Comparison of ENCODE assay signal across 31 cellular contexts in genomic region chr10:126251778-126252407, GRCh38.
"Had no signal": no experiment of that assay in that cellular context is flagged by ENCODE, and none has a peak within 500 bp of the region (broad histone marks: within the 10 kb centered on the region; RNA-seq: fewer than 3 reads in every experiment).

No MANE protein-coding gene starts in this region.

- H3K4me1 ChIP-seq: lower lobe of right lung, right lobe of liver had no signal

- H3K4me3 ChIP-seq: ascending aorta, heart left ventricle, lower lobe of right lung, mucosa of descending colon, ovary, right lobe of liver, smooth muscle cell, tibial nerve had no signal

- H3K4me3 Mint-ChIP-seq: activated CD4-positive, alpha-beta memory T cell treated with anti-CD3 and anti-CD28 coated beads for 36 hours; activated CD4-positive, alpha-beta T cell treated with anti-CD3 and anti-CD28 coated beads, Interleukin-2, amount 10 ng/mL, durations not matched to agents 24 days and 14 days; activated naive CD4-positive, alpha-beta T cell treated with anti-CD3 and anti-CD28 coated beads, Interleukin-2, amount 10 ng/mL, durations not matched to agents 7 days and 5 days; activated naive CD8-positive, alpha-beta T cell treated with anti-CD3 and anti-CD28 coated beads, Interleukin-2, amount 10 ng/mL, durations not matched to agents 7 days and 5 days; activated T-helper 1 cell treated with anti-CD3 and anti-CD28 coated beads, Interleukin-12 subunit alpha, Interleukin-12 subunit beta, Interleukin-2, Interleukin-4 antibody, amounts not matched to agents 30 ng/mL and 10 ng/mL and 1 ng/mL, durations not matched to agents 14 hours and 24 hours and 36 hours; nephron; stimulated activated naive B cell treated with anti-CD40 and anti-IgM and Interleukin-4, amounts not matched to agents 10 μg/mL and 1 μg/mL and 100 μg/mL, for 72 hours; T-helper 17 cell had no signal

- H3K27ac ChIP-seq: ascending aorta, heart left ventricle, lower lobe of right lung, right lobe of liver, tibial nerve, WERI-Rb-1 had no signal

- H3K9me3 ChIP-seq: ascending aorta, heart left ventricle, lower lobe of right lung, mucosa of descending colon, ovary, right lobe of liver, tibial nerve had no signal

- H3K36me3 ChIP-seq: ascending aorta, brain microvascular endothelial cell, heart left ventricle, lower lobe of right lung, ovary, right lobe of liver, tibial nerve, WERI-Rb-1 had no signal

- H3K27me3 ChIP-seq: ascending aorta, brain microvascular endothelial cell, foreskin keratinocyte, ovary, right lobe of liver, tibial nerve had no signal

- H3K27me3 Mint-ChIP-seq: activated CD4-positive, alpha-beta memory T cell treated with anti-CD3 and anti-CD28 coated beads for 36 hours; activated CD4-positive, alpha-beta T cell treated with anti-CD3 and anti-CD28 coated beads, Interleukin-2, amount 10 ng/mL, durations not matched to agents 24 days and 14 days; activated naive CD4-positive, alpha-beta T cell treated with anti-CD3 and anti-CD28 coated beads, Interleukin-2, amount 10 ng/mL, durations not matched to agents 7 days and 5 days; activated naive CD8-positive, alpha-beta T cell treated with anti-CD3 and anti-CD28 coated beads, Interleukin-2, amount 10 ng/mL, durations not matched to agents 7 days and 5 days; T-helper 17 cell had no signal

- H3K4me1 Mint-ChIP-seq: activated CD4-positive, alpha-beta T cell treated with anti-CD3 and anti-CD28 coated beads, Interleukin-2, amount 10 ng/mL, durations not matched to agents 24 days and 14 days; activated naive CD4-positive, alpha-beta T cell treated with anti-CD3 and anti-CD28 coated beads, Interleukin-2, amount 10 ng/mL, durations not matched to agents 7 days and 5 days; activated naive CD8-positive, alpha-beta T cell treated with anti-CD3 and anti-CD28 coated beads, Interleukin-2, amount 10 ng/mL, durations not matched to agents 7 days and 5 days; stimulated activated naive B cell treated with anti-CD40 and anti-IgM and Interleukin-4, amounts not matched to agents 10 μg/mL and 1 μg/mL and 100 μg/mL, for 72 hours; T-helper 17 cell had no signal

- H3K36me3 Mint-ChIP-seq: activated CD4-positive, alpha-beta memory T cell treated with anti-CD3 and anti-CD28 coated beads for 36 hours; activated naive CD4-positive, alpha-beta T cell treated with anti-CD3 and anti-CD28 coated beads, Interleukin-2, amount 10 ng/mL, durations not matched to agents 7 days and 5 days; stimulated activated naive B cell treated with anti-CD40 and anti-IgM and Interleukin-4, amounts not matched to agents 10 μg/mL and 1 μg/mL and 100 μg/mL, for 72 hours had no signal

- DNase-seq: activated CD4-positive, alpha-beta memory T cell treated with anti-CD3 and anti-CD28 coated beads for 36 hours; activated CD4-positive, alpha-beta T cell treated with anti-CD3 and anti-CD28 coated beads, Interleukin-2, amount 10 ng/mL, durations not matched to agents 24 days and 14 days; activated CD4-positive, CD25-positive, alpha-beta regulatory T cell treated with anti-CD3 and anti-CD28 coated beads, Interleukin-2, amount 50 U/mL, for 72 hours; activated CD8-positive, alpha-beta memory T cell treated with anti-CD3 and anti-CD28 coated beads, Interleukin-2, amount 50 U/mL, for 4 hours; activated effector memory CD4-positive, alpha-beta T cell treated with anti-CD3 and anti-CD28 coated beads, Interleukin-2, amount 50 U/mL, for 16 hours; activated naive CD4-positive, alpha-beta T cell treated with anti-CD3 and anti-CD28 coated beads, Interleukin-2, amount 10 ng/mL, durations not matched to agents 7 days and 5 days; activated naive CD8-positive, alpha-beta T cell treated with anti-CD3 and anti-CD28 coated beads, Interleukin-2, amount 10 ng/mL, durations not matched to agents 7 days and 5 days; activated T-cell treated with anti-CD3 and anti-CD28 coated beads, Interleukin-2, amount 50 U/mL, for 1 hour; brain microvascular endothelial cell; central memory CD4-positive, alpha-beta T cell; foreskin keratinocyte; heart left ventricle; kidney glomerular epithelial cell; lower lobe of right lung; mucosa of descending colon; ovary; right lobe of liver; stimulated activated CD4-positive, alpha-beta T cell treated with anti-CD3 and anti-CD28 coated beads, Interleukin-1b, Interleukin-23, amount 100 ng/mL, for 48 hours; stimulated activated CD4-positive, alpha-beta T cell treated with anti-CD3 and anti-CD28 coated beads, Interleukin-4, amount 100 ng/mL, for 4 hours; stimulated activated CD8-positive, alpha-beta memory T cell treated with anti-CD3 and anti-CD28 coated beads, Interleukin-4, amount 100 ng/mL, for 48 hours; stimulated activated naive B cell treated with anti-CD40 and anti-IgM and Interleukin-4, amounts not matched to agents 10 μg/mL and 1 μg/mL and 100 μg/mL, for 72 hours; T-helper 17 cell; T1000; WERI-Rb-1 had no signal

- ATAC-seq: foreskin keratinocyte; heart left ventricle; left lobe of liver; lower lobe of right lung; mucosa of descending colon; stimulated activated naive B cell treated with anti-CD40 and anti-IgM and Interleukin-4, amounts not matched to agents 10 μg/mL and 1 μg/mL and 100 μg/mL, for 72 hours; T-helper 17 cell had no signal

- H3K27ac Mint-ChIP-seq: activated CD4-positive, alpha-beta memory T cell treated with anti-CD3 and anti-CD28 coated beads for 36 hours; activated CD4-positive, alpha-beta T cell treated with anti-CD3 and anti-CD28 coated beads, Interleukin-2, amount 10 ng/mL, durations not matched to agents 24 days and 14 days; activated naive CD4-positive, alpha-beta T cell treated with anti-CD3 and anti-CD28 coated beads, Interleukin-2, amount 10 ng/mL, durations not matched to agents 7 days and 5 days; activated naive CD8-positive, alpha-beta T cell treated with anti-CD3 and anti-CD28 coated beads, Interleukin-2, amount 10 ng/mL, durations not matched to agents 7 days and 5 days; activated T-helper 1 cell treated with anti-CD3 and anti-CD28 coated beads, Interleukin-12 subunit alpha, Interleukin-12 subunit beta, Interleukin-2, Interleukin-4 antibody, amounts not matched to agents 30 ng/mL and 10 ng/mL and 1 ng/mL, durations not matched to agents 14 hours and 24 hours and 36 hours; nephron; progenitor cell of endocrine pancreas; stimulated activated naive B cell treated with anti-CD40 and anti-IgM and Interleukin-4, amounts not matched to agents 10 μg/mL and 1 μg/mL and 100 μg/mL, for 72 hours; T-helper 17 cell had no signal
